Comparison of ENCODE assay signal across 18 cellular contexts in genomic region chr10:3399756-3400155, GRCh38.
DNase-seq lines count a peak whose midpoint lies in the region; ATAC-seq and TF ChIP-seq lines count a peak whose summit lies in the region.
"Had no signal": no experiment of that assay in that cellular context is flagged by ENCODE, and none has a peak within 500 bp of the region (broad histone marks: within the 10 kb centered on the region; RNA-seq: fewer than 3 reads in every experiment).

No MANE protein-coding gene starts in this region.

- intact Hi-C loops in heart right ventricle (cut with DNase I) (no loop called here), left ventricle myocardium superior (cut with micrococcal nuclease) (no loop called here), upper lobe of right lung (cut with DNase I) (no loop called here)

- H3K4me1 ChIP-seq in heart right ventricle: peaks cover 0 to 32% (median 13%) of the 10 kb centered on the region in 9 donors
- no peaks in the 10 kb centered on the region for H3K4me1 ChIP-seq in mesodermal cell (ENCODE audit: control insufficient read depth, insufficient read depth, low read length, poor library complexity, severe bottlenecking)
- H3K4me1 ChIP-seq in upper lobe of right lung: peaks cover 5% of the 10 kb centered on the region
- H3K4me1 ChIP-seq: adrenal gland had no signal

- 53 to 60% methylated on average over 6 of the region's 6 CpGs for WGBS in heart right ventricle, 2 donors
- 53 to 64% methylated on average over 1 to 2 of the region's 6 CpGs for WGBS in mesodermal cell (ENCODE audit: insufficient coverage in 2 of 2), 2 experiments

- H3K36me3 ChIP-seq in heart right ventricle (no peaks in the 10 kb centered on the region), mesodermal cell (ENCODE audit: control insufficient read depth, insufficient read depth, low read length) (no peaks in the 10 kb centered on the region), upper lobe of right lung (no peaks in the 10 kb centered on the region)
- H3K36me3 ChIP-seq: adrenal gland had no signal

- TF ChIP-seq CTCF in heart right ventricle (IDR thresholded peaks at IDR 0.05) (no peak), choroid plexus epithelial cell (conservative IDR thresholded peaks at IDR 0.05; ENCODE audit: low read depth, low read length) (no peak), upper lobe of right lung (IDR thresholded peaks at IDR 0.05) (no peak), GM13976 (IDR thresholded peaks at IDR 0.05; ENCODE audit: borderline replicate concordance, control extremely low read depth, extremely low read depth, insufficient read depth, missing control alignments) (no peak)

- H3K27ac ChIP-seq in heart right ventricle: peak overlapping the region in 8 of 10 donors; percentile 12 to 62 (median 42)
- H3K27ac ChIP-seq in mesodermal cell (ENCODE audit: low read depth, low read length, severe bottlenecking): peak overlapping the region; percentile 12
- peak overlapping the region; percentile 30 for H3K27ac ChIP-seq in upper lobe of right lung
- H3K27ac ChIP-seq: coronary artery had no signal

- H3K27me3 ChIP-seq in heart right ventricle (no peaks in the 10 kb centered on the region), upper lobe of right lung (no peaks in the 10 kb centered on the region)
- H3K27me3 ChIP-seq: adrenal gland had no signal

- no peak for DNase-seq in heart right ventricle
- DNase-seq in left ventricle myocardium superior: no peak
- DNase-seq in choroid plexus epithelial cell (ENCODE audit: low read depth): peak; percentile 27
- DNase-seq in upper lobe of right lung: no peak
- no peak for DNase-seq in GM13976 (ENCODE audit: low spot score)
- DNase-seq in activated effector memory CD4-positive, alpha-beta T cell treated with anti-CD3 and anti-CD28 coated beads, Interleukin-2, amount 50 U/mL, for 16 hours: no peak
- DNase-seq: activated CD8-positive, alpha-beta T cell treated with anti-CD3 and anti-CD28 coated beads for 36 hours; CD4-positive, CD25-positive, alpha-beta regulatory T cell; DND-41; erythroblast; MM.1S; NCI-H187; NCI-H510A treated with DMSO at 0.1 percent for 48 hours; stimulated activated CD4-positive, alpha-beta T cell treated with anti-CD3 and anti-CD28 coated beads, Interleukin-15, amount 100 ng/mL, for 24 hours had no signal

- H3K9me3 ChIP-seq in heart right ventricle: peaks cover 0 to 2% (median 0%) of the 10 kb centered on the region in 11 donors
- peaks cover 5% of the 10 kb centered on the region for H3K9me3 ChIP-seq in mesodermal cell (ENCODE audit: control insufficient read depth, low read length)
- no peaks in the 10 kb centered on the region for H3K9me3 ChIP-seq in upper lobe of right lung
- H3K9me3 ChIP-seq: adrenal gland had no signal

- in situ Hi-C loops in GM13976 (cut with MboI; ENCODE audit: low sequenced_read_pairs, unreplicated experiment): no loop called here

- ATAC-seq in heart right ventricle (no peak), left ventricle myocardium superior (no peak), upper lobe of right lung (no peak), HG02981 (IDR thresholded peaks at IDR 0.05; ENCODE audit: unreplicated experiment) (no peak)
- ATAC-seq: activated CD8-positive, alpha-beta T cell treated with anti-CD3 and anti-CD28 coated beads for 36 hours had no signal

- no peak overlapping the region for H3K4me3 ChIP-seq in heart right ventricle
- no peak overlapping the region for H3K4me3 ChIP-seq in choroid plexus epithelial cell (ENCODE audit: low read depth, low read length)
- H3K4me3 ChIP-seq in mesodermal cell (ENCODE audit: extremely low read depth, insufficient read depth, low read length, poor library complexity, severe bottlenecking): no peak overlapping the region
- H3K4me3 ChIP-seq in upper lobe of right lung: no peak overlapping the region
- H3K4me3 ChIP-seq: adrenal gland, coronary artery had no signal
